31 cellular contexts compared by ENCODE assay signal in the genomic region with DNA sequence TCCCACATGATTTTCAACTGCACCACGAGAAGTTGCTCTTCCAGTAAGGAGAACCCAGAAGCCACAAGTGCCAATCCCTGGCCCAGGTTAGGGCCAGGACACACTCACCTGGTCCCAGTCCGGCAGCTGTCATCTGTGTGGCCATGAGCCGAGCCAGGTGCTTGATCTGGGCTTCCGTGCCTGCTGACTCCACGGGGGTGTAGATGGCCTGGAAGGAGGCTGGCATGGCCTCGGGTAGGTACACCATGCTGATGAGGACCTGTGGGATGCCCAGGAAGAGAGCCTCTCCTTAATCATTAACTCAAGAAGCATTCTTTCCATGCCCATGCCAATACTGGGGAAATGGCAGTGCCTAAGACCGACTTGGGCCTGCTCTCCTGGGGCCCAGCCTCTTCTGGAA. TPM values are rescaled to one million over a fixed set of nuclear protein-coding genes. Genes with fewer than 3 reads are reported as not detected.
"Had no signal": no experiment of that assay in that cellular context is flagged by ENCODE, and none has a peak within 500 bp of the region (broad histone marks: within the 10 kb centered on the region; RNA-seq: fewer than 3 reads in every experiment).

No MANE protein-coding gene starts in this region.

- H3K4me1 ChIP-seq: gastroesophageal sphincter, transverse colon, vagina had no signal

- H3K27ac ChIP-seq: coronary artery, dorsolateral prefrontal cortex, gastroesophageal sphincter, hepatocyte, skin epidermis, transverse colon, vagina had no signal

- H3K4me3 ChIP-seq: coronary artery, dorsolateral prefrontal cortex, gastroesophageal sphincter, hepatocyte, mucosa of descending colon, skin epidermis, transverse colon, vagina had no signal

- H3K27ac Mint-ChIP-seq: activated CD4-positive, alpha-beta memory T cell treated with anti-CD3 and anti-CD28 coated beads, Interleukin-2, amount 10 ng/mL, durations not matched to agents 7 days and 5 days; activated CD4-positive, alpha-beta T cell treated with anti-CD3 and anti-CD28 coated beads, Interleukin-2, amount 10 ng/mL, durations not matched to agents 7 days and 5 days; activated T-helper 17 cell treated with anti-CD3 and anti-CD28 coated beads, Interleukin-2, amount 50 U/mL, for 72 hours; natural killer cell treated with Interleukin-12 subunit alpha and Interleukin-12 subunit beta and Interleukin-15 and Interleukin-18, amount 100 ng/mL, for 72 hours had no signal

- H3K27me3 Mint-ChIP-seq: activated CD4-positive, alpha-beta memory T cell treated with anti-CD3 and anti-CD28 coated beads, Interleukin-2, amount 10 ng/mL, durations not matched to agents 7 days and 5 days; activated CD4-positive, alpha-beta T cell treated with anti-CD3 and anti-CD28 coated beads, Interleukin-2, amount 10 ng/mL, durations not matched to agents 7 days and 5 days; activated naive CD4-positive, alpha-beta T cell treated with anti-CD3 and anti-CD28 coated beads, Interleukin-2, amount 50 U/mL, for 24 hours; activated T-helper 17 cell treated with anti-CD3 and anti-CD28 coated beads, Interleukin-2, amount 50 U/mL, for 72 hours; natural killer cell treated with Interleukin-12 subunit alpha and Interleukin-12 subunit beta and Interleukin-15 and Interleukin-18, amount 100 ng/mL, for 72 hours had no signal

- ATAC-seq: activated T-cell treated with anti-CD3 and anti-CD28 coated beads, Interleukin-2, amount 50 U/mL, for 4 hours; activated T-helper 17 cell treated with anti-CD3 and anti-CD28 coated beads, Interleukin-2, amount 50 U/mL, for 72 hours; gastroesophageal sphincter; left cardiac atrium; mucosa of descending colon; natural killer cell treated with Interleukin-12 subunit alpha and Interleukin-12 subunit beta and Interleukin-15 and Interleukin-18, amount 100 ng/mL, for 72 hours; sciatic nerve had no signal

- H3K4me1 Mint-ChIP-seq: activated CD4-positive, alpha-beta T cell treated with anti-CD3 and anti-CD28 coated beads, Interleukin-2, amount 10 ng/mL, durations not matched to agents 7 days and 5 days; activated naive CD4-positive, alpha-beta T cell treated with anti-CD3 and anti-CD28 coated beads, Interleukin-2, amount 50 U/mL, for 24 hours; activated T-helper 17 cell treated with anti-CD3 and anti-CD28 coated beads, Interleukin-2, amount 50 U/mL, for 72 hours had no signal

- H3K4me3 Mint-ChIP-seq: activated CD4-positive, alpha-beta memory T cell treated with anti-CD3 and anti-CD28 coated beads, Interleukin-2, amount 10 ng/mL, durations not matched to agents 7 days and 5 days; activated CD4-positive, alpha-beta T cell treated with anti-CD3 and anti-CD28 coated beads, Interleukin-2, amount 10 ng/mL, durations not matched to agents 7 days and 5 days; activated naive CD4-positive, alpha-beta T cell treated with anti-CD3 and anti-CD28 coated beads, Interleukin-2, amount 50 U/mL, for 24 hours; activated T-cell treated with anti-CD3 and anti-CD28 coated beads, Interleukin-2, amount 50 U/mL, for 4 hours; activated T-helper 17 cell treated with anti-CD3 and anti-CD28 coated beads, Interleukin-2, amount 50 U/mL, for 72 hours; natural killer cell treated with Interleukin-12 subunit alpha and Interleukin-12 subunit beta and Interleukin-15 and Interleukin-18, amount 100 ng/mL, for 72 hours had no signal

- H3K27me3 ChIP-seq: dorsolateral prefrontal cortex, gastroesophageal sphincter, hepatocyte, transverse colon, vagina had no signal

- DNase-seq: activated CD4-positive, alpha-beta memory T cell treated with anti-CD3 and anti-CD28 coated beads, Interleukin-2, amount 10 ng/mL, durations not matched to agents 7 days and 5 days; activated CD4-positive, alpha-beta T cell treated with anti-CD3 and anti-CD28 coated beads, Interleukin-2, amount 10 ng/mL, durations not matched to agents 7 days and 5 days; activated CD4-positive, CD25-positive, alpha-beta regulatory T cell treated with anti-CD3 and anti-CD28 coated beads, Interleukin-2, amount 50 U/mL, for 72 hours; activated CD8-positive, alpha-beta memory T cell treated with anti-CD3 and anti-CD28 coated beads, Interleukin-2, amount 50 U/mL, for 48 hours; activated T-cell treated with anti-CD3 and anti-CD28 coated beads, Interleukin-2, amount 50 U/mL, for 4 hours; anterior cingulate cortex; cerebellar nuclear complex; dorsolateral prefrontal cortex; effector memory CD4-positive, alpha-beta T cell; left cardiac atrium; retina; stimulated activated CD4-positive, alpha-beta T cell treated with anti-CD3 and anti-CD28 coated beads, Interleukin-12 subunit alpha, Interleukin-12 subunit beta, amount 100 ng/mL, for 4 hours; stimulated activated CD4-positive, alpha-beta T cell treated with anti-CD3 and anti-CD28 coated beads, Interleukin-4, amount 100 ng/mL, for 1 hour; T-helper 2 cell; transverse colon had no signal

- H3K9me3 ChIP-seq: gastroesophageal sphincter, mucosa of descending colon, transverse colon, vagina had no signal

- H3K9me3 Mint-ChIP-seq: activated CD4-positive, alpha-beta memory T cell treated with anti-CD3 and anti-CD28 coated beads, Interleukin-2, amount 10 ng/mL, durations not matched to agents 7 days and 5 days; activated CD4-positive, alpha-beta T cell treated with anti-CD3 and anti-CD28 coated beads, Interleukin-2, amount 10 ng/mL, durations not matched to agents 7 days and 5 days; activated naive CD4-positive, alpha-beta T cell treated with anti-CD3 and anti-CD28 coated beads, Interleukin-2, amount 50 U/mL, for 24 hours; activated T-cell treated with anti-CD3 and anti-CD28 coated beads, Interleukin-2, amount 50 U/mL, for 4 hours; activated T-helper 17 cell treated with anti-CD3 and anti-CD28 coated beads, Interleukin-2, amount 50 U/mL, for 72 hours; natural killer cell treated with Interleukin-12 subunit alpha and Interleukin-12 subunit beta and Interleukin-15 and Interleukin-18, amount 100 ng/mL, for 72 hours had no signal

RNA-seq across cellular contexts. Expression of a gene that starts 19.9 kb away (rescaled TPM):
- total RNA-seq: hepatocyte, left cardiac atrium, mesenteric fat pad, temporal lobe, vagina had no signal

RNA-seq across cellular contexts. Expression of a gene that starts 29.2 kb away (rescaled TPM):
- total RNA-seq: activated CD4-positive, alpha-beta memory T cell treated with anti-CD3 and anti-CD28 coated beads, Interleukin-2, amount 10 ng/mL, durations not matched to agents 7 days and 5 days; activated CD4-positive, alpha-beta T cell treated with anti-CD3 and anti-CD28 coated beads, Interleukin-2, amount 10 ng/mL, durations not matched to agents 7 days and 5 days; fibroblast of lung; fibroblast of villous mesenchyme; left cardiac atrium; mesenteric fat pad; myocyte; osteoblast; sciatic nerve; temporal lobe; vagina had no signal
